ENCODE assay signal across 21 cellular contexts in genomic region chr18:79553696-79554095, GRCh38.
A peak's percentile ranks its signal among the peaks of the same experiment; 100 is the strongest.
DNase-seq lines count a peak whose midpoint lies in the region; ATAC-seq and TF ChIP-seq lines count a peak whose summit lies in the region.
"Had no signal": no experiment of that assay in that cellular context is flagged by ENCODE, and none has a peak within 500 bp of the region (broad histone marks: within the 10 kb centered on the region; RNA-seq: fewer than 3 reads in every experiment).

No MANE protein-coding gene starts in this region.

- H3K79me1 ChIP-seq in neuronal stem cell (ENCODE audit: low read depth, low read length), result no peaks in the 10 kb centered on the region

- H3K4me3 ChIP-seq in neuronal stem cell (ENCODE audit: low read length in 2 of 2) (no peak overlapping the region), aorta (ENCODE audit: low read length in 2 of 2) (no peak overlapping the region), tibial nerve (no peak overlapping the region)
- H3K4me3 ChIP-seq: BLaER1 treated with 17β-estradiol and CSF1 and Interleukin-3, amounts not matched to agents 10 nM and 100 nM had no signal

- H3K4me1 Mint-ChIP-seq in natural killer cell treated with Interleukin-12 subunit alpha and Interleukin-12 subunit beta and Interleukin-15 and Interleukin-18, amount 100 ng/mL, for 72 hours (ENCODE audit: low read depth in 2 of 2), result no peaks in the 10 kb centered on the region
- H3K4me1 Mint-ChIP-seq in natural killer cell, result peaks cover 0 to 4% of the 10 kb centered on the region in 2 donors
- H3K4me1 Mint-ChIP-seq: IgD-negative memory B cell had no signal

- H2AFZ ChIP-seq in neuronal stem cell (ENCODE audit: low read length), result no peak overlapping the region

- H3K27ac ChIP-seq in neuronal stem cell (replicated peaks; ENCODE audit: low read length) (no peak overlapping the region), aorta (ENCODE audit: low read depth in 1 of 2, low read length in 2 of 2) (no peak overlapping the region), tibial nerve (no peak overlapping the region)
- H3K27ac ChIP-seq: BLaER1 treated with 17β-estradiol and CSF1 and Interleukin-3, amounts not matched to agents 10 nM and 100 nM had no signal

- H3K9me3 Mint-ChIP-seq in natural killer cell treated with Interleukin-12 subunit alpha and Interleukin-12 subunit beta and Interleukin-15 and Interleukin-18, amount 100 ng/mL, for 72 hours, result no peaks in the 10 kb centered on the region
- H3K9me3 Mint-ChIP-seq in natural killer cell, result no peaks in the 10 kb centered on the region
- H3K9me3 Mint-ChIP-seq: CD8-positive, alpha-beta T cell; IgD-negative memory B cell had no signal

- H3K4me1 ChIP-seq in neuronal stem cell (ENCODE audit: control insufficient read depth in 2 of 2, insufficient read depth in 1 of 2, low read depth in 1 of 2, low read length in 2 of 2) (no peaks in the 10 kb centered on the region), aorta (ENCODE audit: control insufficient read depth in 1 of 2, insufficient read depth in 2 of 2, low read length in 2 of 2) (no peaks in the 10 kb centered on the region), tibial nerve (no peaks in the 10 kb centered on the region)

- H3K4ac ChIP-seq in neuronal stem cell (ENCODE audit: low read length), result peak overlapping the region; percentile 37

- TF ChIP-seq POLR2A in tibial nerve (IDR thresholded peaks at IDR 0.05), result no peak

- H3K9me3 ChIP-seq in neuronal stem cell (replicated peaks in 1 of 2; ENCODE audit: control insufficient read depth in 2 of 2, insufficient read depth in 1 of 2, low read depth in 1 of 2, low read length in 2 of 2) (peaks cover 0 to under 1% of the 10 kb centered on the region in 2 donors), aorta (ENCODE audit: control insufficient read depth, low read length) (no peaks in the 10 kb centered on the region), tibial nerve (no peaks in the 10 kb centered on the region)

- H3K36me3 Mint-ChIP-seq in natural killer cell treated with Interleukin-12 subunit alpha and Interleukin-12 subunit beta and Interleukin-15 and Interleukin-18, amount 100 ng/mL, for 72 hours, result no peaks in the 10 kb centered on the region
- H3K36me3 Mint-ChIP-seq in natural killer cell, result no peaks in the 10 kb centered on the region
- H3K36me3 Mint-ChIP-seq: CD8-positive, alpha-beta T cell; IgD-negative memory B cell had no signal

- TF ChIP-seq CTCF in natural killer cell (IDR thresholded peaks at IDR 0.05) (no peak), tibial nerve (IDR thresholded peaks at IDR 0.05) (no peak)

- no peak overlapping the region for H3K23ac ChIP-seq in neuronal stem cell (ENCODE audit: low read depth, low read length, poor library complexity)

- no peak for ATAC-seq in natural killer cell treated with Interleukin-12 subunit alpha and Interleukin-12 subunit beta and Interleukin-15 and Interleukin-18, amount 100 ng/mL, for 72 hours
- no peak for ATAC-seq in natural killer cell
- ATAC-seq in left lobe of liver, result no peak
- no peak for ATAC-seq in aorta (ENCODE audit: low FRiP score)
- no peak for ATAC-seq in HG02852 (IDR thresholded peaks at IDR 0.05; ENCODE audit: unreplicated experiment)
- no peak for ATAC-seq in GM19035 (IDR thresholded peaks at IDR 0.05; ENCODE audit: unreplicated experiment)
- ATAC-seq: CD8-positive, alpha-beta T cell; HepG2 had no signal

- no CpG with 5 or more reads among the region's 25 CpGs for WGBS in neuronal stem cell (ENCODE audit: extremely low coverage in 2 of 2, insufficient read length in 2 of 2, insufficient replicate concordance in 1 of 2), 2 donors
- WGBS in aorta, 2 donors, result 94 to 97% methylated on average over 25 of the region's 25 CpGs
- WGBS in tibial nerve, 2 donors, result 93 to 94% methylated on average over 24 to 25 of the region's 25 CpGs

- H4K91ac ChIP-seq in neuronal stem cell (ENCODE audit: low read depth, low read length, poor library complexity), result no peak overlapping the region

- H3K18ac ChIP-seq in neuronal stem cell (ENCODE audit: low read length), result peak overlapping the region; percentile 83

- H2BK12ac ChIP-seq in neuronal stem cell (ENCODE audit: low read length), result no peak overlapping the region

- H3K27ac Mint-ChIP-seq in natural killer cell treated with Interleukin-12 subunit alpha and Interleukin-12 subunit beta and Interleukin-15 and Interleukin-18, amount 100 ng/mL, for 72 hours, result no peak overlapping the region
- H3K27ac Mint-ChIP-seq in natural killer cell, result no peak overlapping the region
- H3K27ac Mint-ChIP-seq: CD8-positive, alpha-beta T cell; HFFc6; IgD-negative memory B cell had no signal

- peak; percentile 50 for DNase-seq in natural killer cell treated with Interleukin-12 subunit alpha and Interleukin-12 subunit beta and Interleukin-15 and Interleukin-18, amount 100 ng/mL, for 72 hours (ENCODE audit: low spot score)
- DNase-seq in natural killer cell (no peak), left lobe of liver (ENCODE audit: low spot score) (peak; percentile 35), neuronal stem cell (ENCODE audit: low spot score) (no peak), aorta (peak; percentile 33 to 73), tibial nerve (ENCODE audit: low spot score in 2 of 2) (no peak)
- DNase-seq: 8988T; CD8-positive, alpha-beta T cell; COR-L47; DMS 273 treated with DMSO at 0.1 percent for 48 hours; DMS53; DND-41; EL; GOT3; H7; HFFc6 had no signal

- TF ChIP-seq EP300 in tibial nerve (IDR thresholded peaks at IDR 0.05), result no peak

- peak overlapping the region; percentile 79 for H2AK5ac ChIP-seq in neuronal stem cell (ENCODE audit: low read depth, low read length)

- H3K9ac ChIP-seq in neuronal stem cell (ENCODE audit: low read depth, low read length, poor library complexity), result peak overlapping the region; percentile 70
- H3K9ac ChIP-seq: BLaER1 treated with 17β-estradiol and CSF1 and Interleukin-3, amounts not matched to agents 10 nM and 100 nM had no signal

- intact Hi-C loops in natural killer cell (cut with micrococcal nuclease), result no loop called here
- intact Hi-C loops in aorta (cut with DNase I), result no loop called here

- H3K27me3 ChIP-seq in neuronal stem cell (ENCODE audit: control insufficient read depth in 3 of 3, insufficient read depth in 3 of 3, low read depth in 1 of 3, low read length in 3 of 3), result no peaks in the 10 kb centered on the region
- H3K27me3 ChIP-seq in aorta (ENCODE audit: control insufficient read depth in 1 of 2, insufficient read depth in 2 of 2, low read length in 1 of 2), result no peaks in the 10 kb centered on the region
- H3K27me3 ChIP-seq in tibial nerve, result no peaks in the 10 kb centered on the region

- no peak overlapping the region for H3K4me2 ChIP-seq in neuronal stem cell (ENCODE audit: insufficient read depth, low read length, poor library complexity, severe bottlenecking)

- H4K8ac ChIP-seq in neuronal stem cell (ENCODE audit: low read depth, low read length), result no peak overlapping the region

- H3K36me3 ChIP-seq in neuronal stem cell (replicated peaks in 1 of 2; ENCODE audit: control insufficient read depth in 2 of 2, insufficient read depth in 2 of 2, low read length in 2 of 2) (no peaks in the 10 kb centered on the region), aorta (ENCODE audit: control insufficient read depth in 1 of 2, insufficient read depth in 2 of 2, low read length in 1 of 2) (no peaks in the 10 kb centered on the region), tibial nerve (no peaks in the 10 kb centered on the region)
- H3K36me3 ChIP-seq: BLaER1 treated with 17β-estradiol and CSF1 and Interleukin-3, amounts not matched to agents 10 nM and 100 nM had no signal

- no peaks in the 10 kb centered on the region for H3K27me3 Mint-ChIP-seq in natural killer cell treated with Interleukin-12 subunit alpha and Interleukin-12 subunit beta and Interleukin-15 and Interleukin-18, amount 100 ng/mL, for 72 hours
- H3K27me3 Mint-ChIP-seq in natural killer cell (ENCODE audit: low read depth in 2 of 2), result no peaks in the 10 kb centered on the region
- H3K27me3 Mint-ChIP-seq: IgD-negative memory B cell had no signal

- H3K4me3 Mint-ChIP-seq in natural killer cell treated with Interleukin-12 subunit alpha and Interleukin-12 subunit beta and Interleukin-15 and Interleukin-18, amount 100 ng/mL, for 72 hours, result no peak overlapping the region
- H3K4me3 Mint-ChIP-seq in natural killer cell, result no peak overlapping the region
- H3K4me3 Mint-ChIP-seq: CD8-positive, alpha-beta T cell; HFFc6; IgD-negative memory B cell had no signal

- H2BK5ac ChIP-seq in neuronal stem cell (ENCODE audit: low read length), result peak overlapping the region; percentile 42

- peak overlapping the region; percentile 47 for H2BK120ac ChIP-seq in neuronal stem cell (ENCODE audit: low read depth, low read length)

- peak overlapping the region; percentile 82 for H3K14ac ChIP-seq in neuronal stem cell (ENCODE audit: low read length)

- peak overlapping the region; percentile 75 for H2BK15ac ChIP-seq in neuronal stem cell (ENCODE audit: low read length)

Comparison
In these comparisons a context has a peak if more than half of its experiments do, and no peak if none do; other contexts are left out.
1. DNase-seq: peak in natural killer cell treated with Interleukin-12 subunit alpha and Interleukin-12 subunit beta and Interleukin-15 and Interleukin-18, amount 100 ng/mL, for 72 hours (single experiment), left lobe of liver (single experiment) and aorta (2 of 2); none in natural killer cell (single experiment), neuronal stem cell (single experiment) and tibial nerve (0 of 2).